In genomic region chr9:129627556-129628492, GRCh38 we compare ENCODE assay signal across 8 cellular contexts. TPM values are rescaled to one million over a fixed set of nuclear protein-coding genes. Genes with fewer than 3 reads are reported as not detected.
DNase-seq lines count a peak whose midpoint lies in the region; ATAC-seq and TF ChIP-seq lines count a peak whose summit lies in the region.

No MANE protein-coding gene starts in this region.

- H3K27ac ChIP-seq in gastroesophageal sphincter = peak overlapping the region in 3 of 4 donors; percentile 5 to 97 (median 88)

- TF ChIP-seq EP300 in gastroesophageal sphincter (IDR thresholded peaks at IDR 0.05) = no peak

- peaks cover 67 to 74% (median 72%) of the 10 kb centered on the region in 3 donors for H3K4me1 Mint-ChIP-seq in T-cell
- H3K4me1 Mint-ChIP-seq in stimulated activated memory B cell treated with anti-CD40 and anti-IgM and Interleukin-4, amounts not matched to agents 10 μg/mL and 1 μg/mL and 100 μg/mL, for 72 hours = peaks cover 75% of the 10 kb centered on the region

- peak overlapping the region; percentile 81 to 90 for H3K27ac Mint-ChIP-seq in T-cell
- H3K27ac Mint-ChIP-seq in stimulated activated memory B cell treated with anti-CD40 and anti-IgM and Interleukin-4, amounts not matched to agents 10 μg/mL and 1 μg/mL and 100 μg/mL, for 72 hours = peak overlapping the region; percentile 96

- peaks cover 6 to 7% of the 10 kb centered on the region in 2 donors for H3K27me3 Mint-ChIP-seq in T-cell
- peaks cover 7% of the 10 kb centered on the region for H3K27me3 Mint-ChIP-seq in stimulated activated memory B cell treated with anti-CD40 and anti-IgM and Interleukin-4, amounts not matched to agents 10 μg/mL and 1 μg/mL and 100 μg/mL, for 72 hours

- no peak for ATAC-seq in T-cell (replicated peaks in 1 of 4)
- ATAC-seq in gastroesophageal sphincter = no peak
- ATAC-seq in stimulated activated memory B cell treated with anti-CD40 and anti-IgM and Interleukin-4, amounts not matched to agents 10 μg/mL and 1 μg/mL and 100 μg/mL, for 72 hours = no peak
- ATAC-seq in GM18519 (IDR thresholded peaks at IDR 0.05; ENCODE audit: low FRiP score, unreplicated experiment) = no peak
- no peak for ATAC-seq in HG02571 (IDR thresholded peaks at IDR 0.05; ENCODE audit: unreplicated experiment)

- H3K9me3 Mint-ChIP-seq in T-cell = no peaks in the 10 kb centered on the region
- H3K9me3 Mint-ChIP-seq in stimulated activated memory B cell treated with anti-CD40 and anti-IgM and Interleukin-4, amounts not matched to agents 10 μg/mL and 1 μg/mL and 100 μg/mL, for 72 hours = no peaks in the 10 kb centered on the region

- peaks cover 0 to 85% (median 37%) of the 10 kb centered on the region in 3 donors for H3K4me1 ChIP-seq in gastroesophageal sphincter

- peaks cover 3% of the 10 kb centered on the region for H3K36me3 Mint-ChIP-seq in T-cell
- peaks cover 22% of the 10 kb centered on the region for H3K36me3 Mint-ChIP-seq in stimulated activated memory B cell treated with anti-CD40 and anti-IgM and Interleukin-4, amounts not matched to agents 10 μg/mL and 1 μg/mL and 100 μg/mL, for 72 hours

- DNase-seq in SIG-M5 treated with dmso at 0.1 percent for 504 hours (lab: John Stamatoyannopoulos, UW; ENCODE audit: unreplicated experiment) (peak; percentile 27), SIG-M5 (lab: John Stamatoyannopoulos, UW) (no peak), T-cell (no peak), HK-2 (ENCODE audit: unreplicated experiment) (no peak)

- H3K36me3 ChIP-seq in gastroesophageal sphincter = peaks cover 0 to 8% of the 10 kb centered on the region in 2 donors

- peak overlapping the region in 1 of 2 donors; percentile 69 for H3K4me3 ChIP-seq in gastroesophageal sphincter

- no peak for TF ChIP-seq POLR2A in gastroesophageal sphincter (IDR thresholded peaks at IDR 0.05)

- WGBS in gastroesophageal sphincter (ENCODE audit: low coverage in 1 of 2), 2 donors = 16 to 30% methylated on average over 4 to 7 of the region's 13 CpGs

- no peaks in the 10 kb centered on the region for H3K9me3 ChIP-seq in gastroesophageal sphincter

- H3K4me3 Mint-ChIP-seq in T-cell = peak overlapping the region; percentile 84 to 98 (median 85)
- peak overlapping the region; percentile 79 for H3K4me3 Mint-ChIP-seq in stimulated activated memory B cell treated with anti-CD40 and anti-IgM and Interleukin-4, amounts not matched to agents 10 μg/mL and 1 μg/mL and 100 μg/mL, for 72 hours

- no peak for TF ChIP-seq CTCF in gastroesophageal sphincter (IDR thresholded peaks at IDR 0.05)

- H3K27me3 ChIP-seq in gastroesophageal sphincter = no peaks in the 10 kb centered on the region

- CTCF ChIA-PET in T-cell (lab: Charles Lee) = interaction anchor here in 1 of 2 donors (0.6 to 4.8 kb wide), 4 partner anchors 110 to 497 kb away, joined by 3 to 45 read pairs (median 4); no protein-coding TSS in a partner anchor

- POLR2A ChIA-PET in T-cell (lab: Charles Lee) = interaction anchor here in 1 of 2 donors (0.6 kb wide), 1 partner anchor 25 kb away, joined by 4 read pairs; no protein-coding TSS in a partner anchor

RNA-seq across cellular contexts. Expression of gene NTMT1, which starts 1.9 kb away (rescaled TPM):
- total RNA-seq in T-cell = 10 to 100 TPM; 31.0 to 45.0 (median 40.3) TPM
- total RNA-seq in gastroesophageal sphincter = 10 to 100 TPM; 12.8 to 24.0 (median 21.8) TPM

RNA-seq across cellular contexts. Expression of gene C9orf50, which starts 6.9 kb away (rescaled TPM):
- total RNA-seq in T-cell (not detected), gastroesophageal sphincter (under 1 TPM in 1 of 4 donors, not detected in 3; 0.27 TPM)

RNA-seq across cellular contexts. Expression of gene ASB6, which starts 14.1 kb away (rescaled TPM):
- 10 to 100 TPM; 28.3 to 35.2 (median 30.8) TPM for total RNA-seq in T-cell
- 10 to 100 TPM; 21.3 to 37.2 (median 28.2) TPM for total RNA-seq in gastroesophageal sphincter

RNA-seq across cellular contexts. Expression of gene PRRX2, which starts 37.6 kb away (rescaled TPM):
- total RNA-seq in T-cell (under 1 TPM in 1 of 5 donors, not detected in 4; 0.26 TPM), gastroesophageal sphincter (10 to 100 TPM in 1 of 4 donors, 1 to 10 TPM in 2, under 1 TPM in 1; 0.93 to 12.1 (median 7.1) TPM)
